1 cellular context compared by ENCODE assay signal in the genomic region with DNA sequence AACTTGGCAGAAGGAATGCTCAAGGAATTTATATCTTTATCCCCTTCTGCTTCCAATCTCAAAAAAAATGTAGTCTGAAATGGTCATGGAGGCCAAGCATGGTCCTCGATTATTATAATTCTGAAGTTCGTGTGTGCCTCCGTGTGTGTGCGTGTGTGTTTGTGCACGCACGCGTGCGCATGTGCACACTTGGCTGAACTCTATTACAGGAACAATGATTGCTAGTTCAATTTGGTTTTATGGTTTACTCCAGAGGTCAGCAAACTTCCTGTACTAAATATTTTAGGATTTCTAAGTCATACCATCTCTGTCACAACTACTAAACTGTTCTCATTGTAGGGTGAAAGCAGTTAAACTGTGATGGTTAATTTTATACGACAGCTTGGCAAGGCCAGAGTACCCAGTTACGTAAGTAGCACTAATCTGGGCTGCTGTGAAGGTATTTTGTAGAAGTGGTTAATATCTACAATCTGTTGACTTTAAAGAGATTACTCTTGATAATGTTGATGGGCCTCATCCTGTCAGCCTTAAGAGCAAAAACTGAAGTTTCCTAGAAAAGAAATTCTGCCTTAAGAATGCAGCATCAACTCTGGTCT.
TF ChIP-seq lines count a peak whose summit lies in the region.

No MANE protein-coding gene starts in this region.

TF ChIP-seq in SK-N-SH treated with all-trans-retinoic acid at 6 μM for 48 hours, 23 proteins besides CTCF, POLR2A, EP300 and RAD21 (continued from another document):
- no peak for TF ChIP-seq CREB5 (CRISPR knock-in tag; IDR thresholded peaks at IDR 0.05; ENCODE audit: low read depth)
- TF ChIP-seq GLIS3 (CRISPR knock-in tag; IDR thresholded peaks at IDR 0.05), result no peak
- no peak for TF ChIP-seq PATZ1 (CRISPR knock-in tag; IDR thresholded peaks at IDR 0.05; ENCODE audit: borderline replicate concordance)
- no peak for TF ChIP-seq POU6F1 (CRISPR knock-in tag; IDR thresholded peaks at IDR 0.05; ENCODE audit: borderline replicate concordance, low read depth)
- no peak for TF ChIP-seq BACH2 (CRISPR knock-in tag; IDR thresholded peaks at IDR 0.05; ENCODE audit: borderline replicate concordance)
- TF ChIP-seq CSDC2 (CRISPR knock-in tag; IDR thresholded peaks at IDR 0.05), result no peak
- no peak for TF ChIP-seq ZNF565 (CRISPR knock-in tag; conservative IDR thresholded peaks at IDR 0.05; ENCODE audit: low read depth)
- TF ChIP-seq ZC3H10 (CRISPR knock-in tag; IDR thresholded peaks at IDR 0.05), result no peak
- no peak for TF ChIP-seq RARB (CRISPR knock-in tag; IDR thresholded peaks at IDR 0.05)
- TF ChIP-seq, protein P1, sequence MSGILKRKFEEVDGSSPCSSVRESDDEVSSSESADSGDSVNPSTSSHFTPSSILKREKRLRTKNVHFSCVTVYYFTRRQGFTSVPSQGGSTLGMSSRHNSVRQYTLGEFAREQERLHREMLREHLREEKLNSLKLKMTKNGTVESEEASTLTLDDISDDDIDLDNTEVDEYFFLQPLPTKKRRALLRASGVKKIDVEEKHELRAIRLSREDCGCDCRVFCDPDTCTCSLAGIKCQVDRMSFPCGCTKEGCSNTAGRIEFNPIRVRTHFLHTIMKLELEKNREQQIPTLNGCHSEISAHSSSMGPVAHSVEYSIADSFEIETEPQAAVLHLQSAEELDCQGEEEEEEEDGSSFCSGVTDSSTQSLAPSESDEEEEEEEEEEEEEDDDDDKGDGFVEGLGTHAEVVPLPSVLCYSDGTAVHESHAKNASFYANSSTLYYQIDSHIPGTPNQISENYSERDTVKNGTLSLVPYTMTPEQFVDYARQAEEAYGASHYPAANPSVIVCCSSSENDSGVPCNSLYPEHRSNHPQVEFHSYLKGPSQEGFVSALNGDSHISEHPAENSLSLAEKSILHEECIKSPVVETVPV (CRISPR knock-in tag; IDR thresholded peaks at IDR 0.05), result no peak
